ENCODE assay signal across 1 cellular context in the genomic region with DNA sequence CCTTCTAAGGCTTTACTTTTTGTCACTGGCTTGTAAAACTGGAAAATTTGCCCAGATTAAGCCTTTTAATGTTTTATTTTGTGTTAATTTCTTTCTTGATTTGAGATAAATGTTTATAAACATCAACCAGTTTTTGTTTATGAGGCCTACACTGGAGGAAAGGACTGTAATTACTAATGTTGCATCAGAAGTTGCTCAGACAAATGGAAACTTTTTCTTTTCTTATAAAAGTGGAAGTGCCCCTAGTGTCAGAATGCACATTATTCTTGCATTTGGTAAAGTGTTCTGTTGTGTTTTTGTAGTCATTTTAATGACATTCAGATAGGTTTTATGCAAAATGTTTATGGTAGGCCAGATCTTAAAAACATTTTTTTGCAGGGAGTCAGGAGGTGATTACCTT.
TF ChIP-seq lines count a peak whose summit lies in the region.

No MANE protein-coding gene starts in this region.

TF ChIP-seq in GM12878, 131 proteins besides CTCF, POLR2A, EP300 and RAD21 (continued from another document):
- no peak for TF ChIP-seq ZBTB40 (IDR thresholded peaks at IDR 0.05; ENCODE audit: borderline replicate concordance)
- peak; percentile 7; the same call in 1 of the 2 replicates for TF ChIP-seq JUNB (IDR thresholded peaks at IDR 0.05)
- TF ChIP-seq NFYA (IDR thresholded peaks at IDR 0.05; ENCODE audit: borderline replicate concordance, low read depth, low read length): no peak
- peak; percentile 31; the same call in 1 of the 2 replicates for TF ChIP-seq SPI1 (IDR thresholded peaks at IDR 0.05; ENCODE audit: borderline replicate concordance, insufficient read depth, low read depth, low read length)
- no peak for TF ChIP-seq GABPA (IDR thresholded peaks at IDR 0.05; ENCODE audit: low read depth)
